In the genomic region with DNA sequence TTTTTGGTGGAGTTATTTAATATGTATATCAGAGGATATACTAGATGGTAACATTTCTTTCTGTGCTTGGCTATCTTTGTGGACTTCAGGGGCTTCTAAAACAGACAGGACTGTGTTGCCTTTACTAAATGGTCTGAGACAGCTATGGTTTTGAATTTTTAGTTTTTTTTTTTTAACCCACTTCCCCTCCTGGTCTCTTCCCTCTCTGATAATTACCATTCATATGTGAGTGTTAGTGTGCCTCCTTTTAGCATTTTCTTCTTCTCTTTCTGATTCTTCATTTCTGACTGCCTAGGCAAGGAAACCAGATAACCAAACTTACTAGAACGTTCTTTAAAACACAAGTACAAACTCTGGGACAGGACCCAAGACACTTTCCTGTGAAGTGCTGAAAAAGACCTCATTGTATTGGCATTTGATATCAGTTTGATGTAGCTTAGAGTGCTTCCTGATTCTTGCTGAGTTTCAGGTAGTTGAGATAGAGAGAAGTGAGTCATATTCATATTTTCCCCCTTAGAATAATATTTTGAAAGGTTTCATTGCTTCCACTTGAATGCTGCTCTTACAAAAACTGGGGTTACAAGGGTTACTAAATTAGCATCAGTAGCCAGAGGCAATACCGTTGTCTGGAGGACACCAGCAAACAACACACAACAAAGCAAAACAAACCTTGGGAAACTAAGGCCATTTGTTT, we compare ENCODE assay signal across 10 cellular contexts. TPM values are rescaled to one million over a fixed set of nuclear protein-coding genes. Genes with fewer than 3 reads are reported as not detected.
A peak's percentile ranks its signal among the peaks of the same experiment; 100 is the strongest.
DNase-seq lines count a peak whose midpoint lies in the region; ATAC-seq, FAIRE-seq and TF ChIP-seq lines count a peak whose summit lies in the region.
"Had no signal": no experiment of that assay in that cellular context is flagged by ENCODE, and none has a peak within 500 bp of the region (broad histone marks: within the 10 kb centered on the region; RNA-seq: fewer than 3 reads in every experiment).

No MANE protein-coding gene starts in this region.

- H3K36me3 ChIP-seq in astrocyte (ENCODE audit: insufficient read depth, low read length) = peaks cover 33% of the 10 kb centered on the region

- H3K4me1 Mint-ChIP-seq in activated T-cell treated with anti-CD3 and anti-CD28 coated beads, Interleukin-2, amount 50 U/mL, for 4 hours (ENCODE audit: low read depth) = peaks cover 6% of the 10 kb centered on the region
- peaks cover 7% of the 10 kb centered on the region for H3K4me1 Mint-ChIP-seq in astrocyte (ENCODE audit: low read depth, unreplicated experiment)

- peaks cover 14% of the 10 kb centered on the region for H3K9me3 Mint-ChIP-seq in activated T-cell treated with anti-CD3 and anti-CD28 coated beads, Interleukin-2, amount 50 U/mL, for 4 hours
- H3K9me3 Mint-ChIP-seq in astrocyte (ENCODE audit: unreplicated experiment) = no peaks in the 10 kb centered on the region

- peaks cover 65% of the 10 kb centered on the region for H3K36me3 Mint-ChIP-seq in activated T-cell treated with anti-CD3 and anti-CD28 coated beads, Interleukin-2, amount 50 U/mL, for 4 hours (ENCODE audit: insufficient read depth)
- H3K36me3 Mint-ChIP-seq in astrocyte (ENCODE audit: low read depth, unreplicated experiment) = peaks cover 17% of the 10 kb centered on the region

- peak; percentile 25 to 48 for ATAC-seq in activated T-cell treated with anti-CD3 and anti-CD28 coated beads, Interleukin-2, amount 50 U/mL, for 4 hours
- ATAC-seq in HG03060 (IDR thresholded peaks at IDR 0.05; ENCODE audit: low read depth, unreplicated experiment) = peak; percentile 61
- ATAC-seq: Panc1 had no signal

- TF ChIP-seq CTCF in astrocyte (IDR thresholded peaks at IDR 0.05; ENCODE audit: insufficient read depth, low read depth, low read length) = no peak

- DNase-seq in activated T-cell treated with anti-CD3 and anti-CD28 coated beads, Interleukin-2, amount 50 U/mL, for 4 hours = no peak
- no peak for DNase-seq in activated T-cell treated with anti-CD3 and anti-CD28 coated beads, Interleukin-2, amount 50 U/mL, for 48 hours
- DNase-seq in astrocyte (ENCODE audit: low read depth) (peak; percentile 57), renal cortical epithelial cell (ENCODE audit: low read depth) (peak; percentile 87), NCI-H524 (lab: John Stamatoyannopoulos, UW) (no peak), COLO668 (lab: John Stamatoyannopoulos, UW; ENCODE audit: unreplicated experiment) (no peak), AG08396 (ENCODE audit: low spot score) (no peak)

- no peak overlapping the region for H3K4me3 Mint-ChIP-seq in activated T-cell treated with anti-CD3 and anti-CD28 coated beads, Interleukin-2, amount 50 U/mL, for 4 hours
- H3K4me3 Mint-ChIP-seq in astrocyte (ENCODE audit: unreplicated experiment) = no peak overlapping the region

- no peak overlapping the region for H2AFZ ChIP-seq in astrocyte (ENCODE audit: low read depth, low read length)

- FAIRE-seq in astrocyte (lab: Jason Lieb, UNC) = no peak

- H3K27me3 ChIP-seq in astrocyte (ENCODE audit: insufficient read depth, low read length) = no peaks in the 10 kb centered on the region

- H3K27ac ChIP-seq in astrocyte (ENCODE audit: low read depth, low read length) = peak overlapping the region; percentile 20

- H3K9ac ChIP-seq in astrocyte (ENCODE audit: low read length) = no peak overlapping the region

- no peak overlapping the region for H3K4me3 ChIP-seq in astrocyte (ENCODE audit: insufficient read depth, low read depth, low read length)
- H3K4me3 ChIP-seq: lung had no signal

- H3K79me2 ChIP-seq in astrocyte (ENCODE audit: insufficient read depth, low read length) = peaks cover 4% of the 10 kb centered on the region

- peak overlapping the region; percentile 38 for H3K27ac Mint-ChIP-seq in astrocyte (ENCODE audit: unreplicated experiment)

- H3K4me1 ChIP-seq in astrocyte (ENCODE audit: insufficient read depth, low read length) = peaks cover 9% of the 10 kb centered on the region

- H3K9me3 ChIP-seq in astrocyte (ENCODE audit: insufficient read depth, low read depth, low read length) = no peaks in the 10 kb centered on the region

- H4K20me1 ChIP-seq in astrocyte (ENCODE audit: insufficient read depth, low read length) = peaks cover 25% of the 10 kb centered on the region

- no peaks in the 10 kb centered on the region for H3K27me3 Mint-ChIP-seq in activated T-cell treated with anti-CD3 and anti-CD28 coated beads, Interleukin-2, amount 50 U/mL, for 4 hours (ENCODE audit: low read depth)
- no peaks in the 10 kb centered on the region for H3K27me3 Mint-ChIP-seq in astrocyte (ENCODE audit: low read depth, unreplicated experiment)

- peak overlapping the region; percentile 41 for H3K4me2 ChIP-seq in astrocyte (ENCODE audit: low read length)

RNA-seq across cellular contexts. Expression of gene SMAD4, which starts 52.7 kb away (rescaled TPM):
- total RNA-seq in activated T-cell treated with anti-CD3 and anti-CD28 coated beads, Interleukin-2, amount 50 U/mL, for 4 hours = 10 to 100 TPM; 58.6 to 60.7 (median 59.6) TPM
- total RNA-seq in astrocyte (84.3 and 87.7 TPM in 2 replicates), renal cortical epithelial cell (92.9 and 196 TPM in 2 replicates)

Comparison
In these comparisons a context has a peak if more than half of its experiments do, and no peak if none do; other contexts are left out.
1. DNase-seq: peak in astrocyte (single experiment) and renal cortical epithelial cell (single experiment); none in activated T-cell treated with anti-CD3 and anti-CD28 coated beads, Interleukin-2, amount 50 U/mL, for 4 hours (single experiment), activated T-cell treated with anti-CD3 and anti-CD28 coated beads, Interleukin-2, amount 50 U/mL, for 48 hours (0 of 2), NCI-H524 (0 of 2), COLO668 (single experiment) and AG08396 (single experiment).